8 cellular contexts compared by ENCODE assay signal in the genomic region with DNA sequence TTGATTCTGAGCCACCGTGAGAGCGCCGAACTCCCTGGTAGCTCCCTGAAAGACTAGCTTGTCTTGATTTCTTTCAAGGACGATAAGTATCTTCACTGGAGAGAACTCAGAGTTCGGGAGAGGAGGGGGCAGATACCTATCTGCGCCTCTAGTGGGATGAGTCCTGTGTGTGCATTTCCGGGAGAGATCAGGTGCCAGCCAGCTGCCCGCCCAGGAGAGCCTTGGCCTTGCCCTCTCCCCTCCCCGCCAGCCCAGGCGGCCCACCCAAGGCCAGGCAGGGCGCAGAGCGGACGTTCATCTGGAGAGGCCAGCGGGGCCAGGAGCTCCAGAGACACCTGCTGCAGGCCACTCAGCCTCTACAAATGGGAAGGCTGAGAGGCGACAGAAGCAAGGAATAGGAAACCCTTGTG. TPM values are rescaled to one million over a fixed set of nuclear protein-coding genes. Genes with fewer than 3 reads are reported as not detected.
DNase-seq lines count a peak whose midpoint lies in the region; ATAC-seq, FAIRE-seq and TF ChIP-seq lines count a peak whose summit lies in the region.

No MANE protein-coding gene starts in this region.

- peak in 1 of 2 experiments; percentile 54 for DNase-seq in HAP-1 (ENCODE audit: low spot score in 2 of 2)
- no peak for DNase-seq in Panc1 (ENCODE audit: low read depth, low spot score)
- DNase-seq in esophagus muscularis mucosa (ENCODE audit: extremely low spot score), result no peak
- DNase-seq in osteocyte (ENCODE audit: extremely low spot score, unreplicated experiment), result no peak
- DNase-seq in EL, result no peak
- DNase-seq in NCI-H1092 (lab: John Stamatoyannopoulos, UW), result no peak
- no peak for DNase-seq in frontal cortex (ENCODE audit: low spot score in 2 of 2)

- H3K36me3 Mint-ChIP-seq in osteocyte (ENCODE audit: unreplicated experiment), result peaks cover 2% of the 10 kb centered on the region

- peaks cover 49% of the 10 kb centered on the region for H3K4me1 Mint-ChIP-seq in osteocyte (ENCODE audit: unreplicated experiment)

- WGBS in esophagus muscularis mucosa, result 22% methylated on average over 9 of the region's 15 CpGs

- peak overlapping the region; percentile 65 for H3K27ac Mint-ChIP-seq in osteocyte (ENCODE audit: unreplicated experiment)

- H3K27me3 ChIP-seq in HAP-1 (ENCODE audit: low read depth) (no peaks in the 10 kb centered on the region), Panc1 (ENCODE audit: control insufficient read depth, insufficient read depth, low read length) (no peaks in the 10 kb centered on the region), esophagus muscularis mucosa (no peaks in the 10 kb centered on the region)

- 0 out of 2 replicates have a peak, but pooled peaks cover 4% of the 10 kb centered on the region for H3K36me3 ChIP-seq in HAP-1 (replicated peaks)
- H3K36me3 ChIP-seq in Panc1 (ENCODE audit: control insufficient read depth, insufficient read depth, low read length), result no peaks in the 10 kb centered on the region; the same call in 1 of the 2 replicates
- no peaks in the 10 kb centered on the region for H3K36me3 ChIP-seq in esophagus muscularis mucosa

- H3K27ac ChIP-seq in Panc1 (ENCODE audit: low read length) (peak overlapping the region; percentile 71), esophagus muscularis mucosa (replicated peaks in 1 of 4) (peak overlapping the region; percentile 94 to 100 (median 98))

- H3K4me1 ChIP-seq in HAP-1 (peaks cover 28% of the 10 kb centered on the region), Panc1 (ENCODE audit: control insufficient read depth, insufficient read depth, low read length) (peaks cover 36% of the 10 kb centered on the region), esophagus muscularis mucosa (peaks cover 52 to 83% (median 80%) of the 10 kb centered on the region in 4 donors)

- ATAC-seq in Panc1 (peak; percentile 29; the same call in 1 of the 2 replicates), GM19455 (IDR thresholded peaks at IDR 0.05; ENCODE audit: unreplicated experiment) (no peak)

- in situ Hi-C loops in HAP-1 (cut with MboI; ENCODE audit: low sequenced_read_pairs), result no loop called here
- in situ Hi-C loops in Panc1 (cut with HindIII; ENCODE audit: low pct_unique_long_range_greater_than_20kb, low sequenced_read_pairs), result no loop called here

- H3K9me3 ChIP-seq in HAP-1 (no peaks in the 10 kb centered on the region), Panc1 (ENCODE audit: control insufficient read depth, insufficient read depth, low read depth, low read length) (no peaks in the 10 kb centered on the region), esophagus muscularis mucosa (no peaks in the 10 kb centered on the region)

- peak overlapping the region; percentile 78 for H3K4me3 Mint-ChIP-seq in osteocyte (ENCODE audit: unreplicated experiment)

- BruUV-seq in Panc1 (replicated peaks; lab: Mats Ljungman, UMichigan), result no TSS peak

- no peak for TF ChIP-seq CTCF in Panc1 (IDR thresholded peaks at IDR 0.05)
- peak in 1 of 3 experiments; percentile 10 for TF ChIP-seq CTCF in esophagus muscularis mucosa (IDR thresholded peaks at IDR 0.05)
- no peak for TF ChIP-seq CTCF in osteocyte (IDR thresholded peaks at IDR 0.05)

- H3K4me3 ChIP-seq in HAP-1 (peak overlapping the region; percentile 63), Panc1 (ENCODE audit: low read depth in 2 of 2, low read length in 2 of 2) (peak overlapping the region; percentile 80 to 82), esophagus muscularis mucosa (peak overlapping the region; percentile 78 to 100 (median 98))

- FAIRE-seq in frontal cortex (lab: Jason Lieb, UNC), result no peak

- intact Hi-C loops in Panc1 (cut with micrococcal nuclease; ENCODE audit: unreplicated experiment), result no loop called here
- intact Hi-C loops in esophagus muscularis mucosa (cut with DNase I), result loop anchor here (2.0 kb wide), 1 partner anchor 30 kb away; no protein-coding TSS in a partner anchor

- TF ChIP-seq POLR2A in esophagus muscularis mucosa (IDR thresholded peaks at IDR 0.05; ENCODE audit: low read depth), result no peak

- TF ChIP-seq EP300 in esophagus muscularis mucosa (IDR thresholded peaks at IDR 0.05), result no peak

- H3K27me3 Mint-ChIP-seq in osteocyte (ENCODE audit: unreplicated experiment), result no peaks in the 10 kb centered on the region

- H3K9me3 Mint-ChIP-seq in osteocyte (ENCODE audit: unreplicated experiment), result no peaks in the 10 kb centered on the region

- CTCF ChIA-PET in Panc1 (lab: Charles Lee), result no interaction called here

- POLR2A ChIA-PET in Panc1 (lab: Charles Lee), result interaction anchor here (0.6 kb wide), 1 partner anchor 336 kb away, joined by 3 read pairs; no protein-coding TSS in a partner anchor

RNA-seq across cellular contexts. Expression of gene CD9, which starts 1.0 kb away (rescaled TPM):
- 103 TPM for total RNA-seq in Panc1 (2021; ENCODE audit: unreplicated experiment)
- polyA plus RNA-seq in Panc1 (2012; ENCODE audit: insufficient read length), result 150 TPM
- total RNA-seq in esophagus muscularis mucosa, result 100 to 1,000 TPM; 349 to 416 (median 399) TPM
- total RNA-seq in osteocyte, result 77.1 and 84.5 TPM in 2 replicates
- 26.5 TPM for total RNA-seq in frontal cortex
